Comparison of ENCODE assay signal across 6 cellular contexts in genomic region chr6:30615958-30616810, GRCh38. TPM values are rescaled to one million over a fixed set of nuclear protein-coding genes. Genes with fewer than 3 reads are reported as not detected.
DNase-seq lines count a peak whose midpoint lies in the region; ATAC-seq and TF ChIP-seq lines count a peak whose summit lies in the region.

No MANE protein-coding gene starts in this region.

- no peak for TF ChIP-seq CTCF in thoracic aorta (IDR thresholded peaks at IDR 0.05)

- H3K79me2 ChIP-seq in Karpas-422 (ENCODE audit: low read length): peaks cover 57% of the 10 kb centered on the region

- H3K4me3 ChIP-seq in Karpas-422 (ENCODE audit: low read length) (peak overlapping the region; percentile 96), iPS DF 6.9 (ENCODE audit: low read length) (peak overlapping the region; percentile 81), thoracic aorta (peak overlapping the region; percentile 76)

- H3K27me3 ChIP-seq in Karpas-422 (ENCODE audit: low read length) (no peaks in the 10 kb centered on the region), iPS DF 6.9 (ENCODE audit: control insufficient read depth, insufficient read depth, low read length) (no peaks in the 10 kb centered on the region), thoracic aorta (replicated peaks; ENCODE audit: insufficient read depth) (no peaks in the 10 kb centered on the region)

- H3K27ac ChIP-seq in Karpas-422 (ENCODE audit: low read length) (peak overlapping the region; percentile 94), iPS DF 6.9 (ENCODE audit: low read length) (peak overlapping the region; percentile 1), thoracic aorta (peak overlapping the region; percentile 91 to 94)

- H3K4me1 ChIP-seq in Karpas-422 (ENCODE audit: low read length): peaks cover 60% of the 10 kb centered on the region
- H3K4me1 ChIP-seq in iPS DF 6.9 (ENCODE audit: control insufficient read depth, insufficient read depth, low read length): no peaks in the 10 kb centered on the region; the same call in 1 of the 2 replicates
- peaks cover 31 to 46% of the 10 kb centered on the region in 2 donors for H3K4me1 ChIP-seq in thoracic aorta (ENCODE audit: control insufficient read depth in 1 of 2, low read depth in 2 of 2)

- no peaks in the 10 kb centered on the region for H3K9me2 ChIP-seq in Karpas-422 (replicated peaks; ENCODE audit: insufficient read depth, low read length)

- ATAC-seq in thoracic aorta (ENCODE audit: insufficient number of reproducible peaks, low FRiP score, low read depth): no peak

- H3K36me3 ChIP-seq in Karpas-422 (ENCODE audit: insufficient read depth, low read length): peaks cover 31% of the 10 kb centered on the region
- peaks cover 12% of the 10 kb centered on the region; the same call in 1 of the 2 replicates for H3K36me3 ChIP-seq in iPS DF 6.9 (ENCODE audit: control insufficient read depth, insufficient read depth, low read length)
- H3K36me3 ChIP-seq in thoracic aorta: peaks cover 5% of the 10 kb centered on the region

- no peaks in the 10 kb centered on the region for H3K9me3 ChIP-seq in Karpas-422 (ENCODE audit: low read length)
- H3K9me3 ChIP-seq in iPS DF 6.9 (ENCODE audit: control insufficient read depth, insufficient read depth, low read length): no peaks in the 10 kb centered on the region
- no peaks in the 10 kb centered on the region for H3K9me3 ChIP-seq in thoracic aorta

- DNase-seq in ACHN (peak; percentile 30), Karpas-422 (peak; percentile 78), iPS DF 6.9 (ENCODE audit: low read depth, low spot score) (no peak), thoracic aorta (ENCODE audit: low spot score) (no peak), globus pallidus (ENCODE audit: low spot score) (no peak)
- DNase-seq in activated CD4-positive, alpha-beta T cell treated with anti-CD3 and anti-CD28 coated beads, Interleukin-2, amount 50 U/mL, for 1 hour: peak; percentile 38

- in situ Hi-C loops in ACHN (cut with HindIII; ENCODE audit: low pct_ligation_motif_present, low pct_unique_long_range_greater_than_20kb, low sequenced_read_pairs): no loop called here

- no peak overlapping the region for H2AFZ ChIP-seq in Karpas-422 (ENCODE audit: low read length)

- 100% methylated on average over 2 of the region's 10 CpGs for WGBS in iPS DF 6.9 (ENCODE audit: insufficient coverage, insufficient read length)

- H3K4me2 ChIP-seq in Karpas-422 (ENCODE audit: low read depth, low read length, poor library complexity, severe bottlenecking): peak overlapping the region; percentile 100

- peaks cover 4% of the 10 kb centered on the region; the same call in 1 of the 2 replicates for H4K20me1 ChIP-seq in Karpas-422 (ENCODE audit: insufficient read depth, low read depth, low read length)

- peak overlapping the region; percentile 99 for H3K9ac ChIP-seq in Karpas-422 (ENCODE audit: low read length)

RNA-seq across cellular contexts. Expression of gene PPP1R10, which starts 0.9 kb away (rescaled TPM):
- total RNA-seq in Karpas-422 (2014; rRNA removed; shearing (Covaris generic); ENCODE audit: low replicate concordance): 64.3 and 170 TPM in 2 replicates
- 10 to 100 TPM; 28.7 to 43.1 TPM for total RNA-seq in thoracic aorta

RNA-seq across cellular contexts. Expression of gene MRPS18B, which starts 1.5 kb away (rescaled TPM):
- total RNA-seq in Karpas-422 (2014; rRNA removed; shearing (Covaris generic); ENCODE audit: low replicate concordance): 59.2 and 119 TPM in 2 replicates
- total RNA-seq in thoracic aorta: 10 to 100 TPM; 23.6 to 27.3 TPM

RNA-seq across cellular contexts. Expression of gene ATAT1, which starts 10.5 kb away (rescaled TPM):
- total RNA-seq in Karpas-422 (2014; rRNA removed; shearing (Covaris generic); ENCODE audit: low replicate concordance): 9.6 and 10.3 TPM in 2 replicates
- total RNA-seq in thoracic aorta: 10 to 100 TPM in 1 of 2 donors, 1 to 10 TPM in 1; 4.1 to 12.2 TPM

RNA-seq across cellular contexts. Expression of gene C6orf136, which starts 30.7 kb away (rescaled TPM):
- total RNA-seq in Karpas-422 (2014; rRNA removed; shearing (Covaris generic); ENCODE audit: low replicate concordance): 5.6 and 10.0 TPM in 2 replicates
- 10 to 100 TPM; 17.1 to 30.3 TPM for total RNA-seq in thoracic aorta

RNA-seq across cellular contexts. Expression of gene ABCF1, which starts 44.9 kb away (rescaled TPM):
- total RNA-seq in Karpas-422 (2014; rRNA removed; shearing (Covaris generic); ENCODE audit: low replicate concordance): 14.4 and 26.0 TPM in 2 replicates
- 10 to 100 TPM; 24.2 to 52.1 TPM for total RNA-seq in thoracic aorta

Comparison
In these comparisons a context has a peak if more than half of its experiments do, and no peak if none do; other contexts are left out.
1. DNase-seq: peak in ACHN (single experiment), Karpas-422 (single experiment) and activated CD4-positive, alpha-beta T cell treated with anti-CD3 and anti-CD28 coated beads, Interleukin-2, amount 50 U/mL, for 1 hour (single experiment); none in iPS DF 6.9 (single experiment), thoracic aorta (single experiment) and globus pallidus (single experiment).
2. H3K27ac ChIP-seq: peak in every context shown above with its lines; median percentile 94 in Karpas-422; 92 in thoracic aorta; 1 in iPS DF 6.9.
3. Peak in every context shown above with its lines, with median percentiles within 50 percentile points of each other: H3K4me3 ChIP-seq.